ENCODE assay signal across 8 cellular contexts in the genomic region with DNA sequence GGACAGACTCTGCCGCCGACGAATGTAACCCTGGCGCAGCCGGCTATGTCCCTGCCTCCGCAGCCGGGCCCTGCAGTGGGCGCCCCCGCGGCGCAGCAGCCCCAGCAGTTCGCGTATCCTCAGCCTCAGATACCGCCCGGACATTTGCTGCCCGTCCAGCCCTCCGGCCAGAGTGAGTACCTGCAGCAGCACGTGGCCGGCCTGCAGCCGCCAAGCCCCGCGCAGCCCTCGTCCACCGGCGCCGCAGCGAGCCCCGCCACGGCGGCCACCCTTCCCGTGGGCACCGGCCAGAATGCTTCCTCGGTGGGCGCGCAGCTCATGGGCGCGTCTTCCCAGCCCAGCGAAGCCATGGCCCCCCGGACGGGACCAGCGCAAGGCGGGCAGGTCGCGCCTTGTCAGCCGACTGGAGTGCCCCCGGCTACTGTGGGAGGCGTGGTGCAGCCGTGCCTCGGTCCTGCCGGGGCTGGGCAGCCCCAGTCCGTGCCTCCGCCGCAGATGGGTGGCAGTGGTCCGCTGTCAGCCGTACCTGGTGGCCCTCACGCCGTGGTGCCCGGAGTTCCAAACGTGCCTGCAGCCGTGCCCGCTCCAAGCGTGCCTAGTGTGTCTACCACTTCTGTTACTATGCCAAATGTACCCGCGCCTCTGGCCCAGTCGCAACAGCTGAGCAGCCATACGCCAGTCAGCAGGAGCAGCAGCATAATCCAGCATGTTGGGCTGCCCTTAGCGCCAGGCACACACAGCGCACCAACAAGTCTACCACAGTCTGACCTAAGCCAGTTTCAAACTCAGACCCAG. TPM values are rescaled to one million over a fixed set of nuclear protein-coding genes. Genes with fewer than 3 reads are reported as not detected.
DNase-seq lines count a peak whose midpoint lies in the region; TF ChIP-seq lines count a peak whose summit lies in the region.

No MANE protein-coding gene starts in this region.

- peak overlapping the region; percentile 63 for H3K9ac ChIP-seq in muscle layer of colon (ENCODE audit: low read length)

- intact Hi-C loops in esophagus muscularis mucosa (cut with DNase I) (loop anchor here (2.0 to 10.0 kb wide), 5 partner anchors 40 to 136 kb away; a partner anchor contains a TSS), thyroid gland (cut with DNase I) (loop anchor here (5.0 kb wide), 1 partner anchor 87 kb away; no protein-coding TSS in a partner anchor)

- H3K4me1 ChIP-seq in esophagus muscularis mucosa (peaks cover 18 to 55% (median 46%) of the 10 kb centered on the region in 4 donors), muscle layer of colon (ENCODE audit: insufficient read depth, low read length) (peaks cover 23% of the 10 kb centered on the region), thyroid gland (peaks cover 14 to 19% of the 10 kb centered on the region in 2 donors)

- TF ChIP-seq CTCF in GM13977 (IDR thresholded peaks at IDR 0.05; ENCODE audit: extremely low read depth, insufficient read depth, missing control alignments) (no peak), esophagus muscularis mucosa (IDR thresholded peaks at IDR 0.05) (no peak), thyroid gland (IDR thresholded peaks at IDR 0.05) (no peak)

- no peaks in the 10 kb centered on the region for H3K36me3 ChIP-seq in esophagus muscularis mucosa
- H3K36me3 ChIP-seq in muscle layer of colon (ENCODE audit: insufficient read depth, low read length): no peaks in the 10 kb centered on the region
- no peaks in the 10 kb centered on the region for H3K36me3 ChIP-seq in thyroid gland

- no peaks in the 10 kb centered on the region for H3K9me3 ChIP-seq in esophagus muscularis mucosa
- no peaks in the 10 kb centered on the region for H3K9me3 ChIP-seq in muscle layer of colon (ENCODE audit: low read length)
- no peaks in the 10 kb centered on the region for H3K9me3 ChIP-seq in thyroid gland

- H3K27me3 ChIP-seq in esophagus muscularis mucosa (no peaks in the 10 kb centered on the region), muscle layer of colon (ENCODE audit: control insufficient read depth in 1 of 2, insufficient read depth in 2 of 2, low read length in 2 of 2) (no peaks in the 10 kb centered on the region), thyroid gland (no peaks in the 10 kb centered on the region)

- H3K27ac ChIP-seq in esophagus muscularis mucosa (replicated peaks in 1 of 4) (peak overlapping the region; percentile 93 to 100 (median 98)), muscle layer of colon (ENCODE audit: low read depth, low read length) (peak overlapping the region; percentile 97), thyroid gland (peak overlapping the region; percentile 99 to 100 (median 100))

- no peak for TF ChIP-seq EP300 in esophagus muscularis mucosa (IDR thresholded peaks at IDR 0.05)

- H3K4me3 ChIP-seq in esophagus muscularis mucosa: peak overlapping the region; percentile 67 to 93 (median 76)
- H3K4me3 ChIP-seq in muscle layer of colon (ENCODE audit: low read depth in 1 of 2, low read length in 2 of 2): peak overlapping the region; percentile 89 to 94
- H3K4me3 ChIP-seq in thyroid gland (replicated peaks in 1 of 3): peak overlapping the region; percentile 87 to 94 (median 94)

- no peak for TF ChIP-seq POLR2A in esophagus muscularis mucosa (IDR thresholded peaks at IDR 0.05; ENCODE audit: low read depth)
- TF ChIP-seq POLR2A in thyroid gland (IDR thresholded peaks at IDR 0.05): no peak

- WGBS in esophagus muscularis mucosa: under 1% methylated on average over 42 of the region's 68 CpGs
- 0 to 7% methylated on average over 4 to 26 of the region's 68 CpGs for WGBS in thyroid gland, 2 donors

- in situ Hi-C loops in GM13977 (cut with MboI; ENCODE audit: low pct_unique_long_range_greater_than_20kb, low sequenced_read_pairs, unreplicated experiment): no loop called here

- peak; percentile 44 for DNase-seq in A172 (ENCODE audit: low spot score)
- peak; percentile 23 for DNase-seq in GM13977 (ENCODE audit: low spot score)
- DNase-seq in NCI-H524 (lab: John Stamatoyannopoulos, UW): peak; percentile 67 to 71
- DNase-seq in activated T-cell treated with anti-CD3 and anti-CD28 coated beads, Interleukin-2, amount 50 U/mL, for 48 hours: peak; percentile 48 to 56
- DNase-seq in esophagus muscularis mucosa (ENCODE audit: extremely low spot score): no peak
- DNase-seq in thyroid gland: peak; percentile 44 to 53
- no peak for DNase-seq in MV-4-11 (lab: John Stamatoyannopoulos, UW)

RNA-seq across cellular contexts. Expression of a gene that starts 2.4 kb away (rescaled TPM):
- 8.8 and 12.9 TPM in 2 replicates for total RNA-seq in A172 (2014; rRNA removed; shearing (Covaris generic))
- total RNA-seq in esophagus muscularis mucosa (10 to 100 TPM; 19.1 to 27.1 (median 21.2) TPM), thyroid gland (10 to 100 TPM; 14.4 to 35.1 (median 21.2) TPM)

Comparison
In these comparisons a context has a peak if more than half of its experiments do, and no peak if none do; other contexts are left out.
1. DNase-seq: peak in A172 (single experiment), GM13977 (single experiment), NCI-H524 (2 of 2), activated T-cell treated with anti-CD3 and anti-CD28 coated beads, Interleukin-2, amount 50 U/mL, for 48 hours (2 of 2) and thyroid gland (2 of 2); none in esophagus muscularis mucosa (single experiment) and MV-4-11 (single experiment).
2. Peak in every context shown above with its lines, with median percentiles within 50 percentile points of each other: H3K27ac ChIP-seq and H3K4me3 ChIP-seq.